In genomic region chr11:66315921-66316811, GRCh38 we compare ENCODE assay signal across 9 cellular contexts. TPM values are rescaled to one million over a fixed set of nuclear protein-coding genes. Genes with fewer than 3 reads are reported as not detected.
DNase-seq lines count a peak whose midpoint lies in the region; ATAC-seq and TF ChIP-seq lines count a peak whose summit lies in the region.
"Had no signal": no experiment of that assay in that cellular context is flagged by ENCODE, and none has a peak within 500 bp of the region (broad histone marks: within the 10 kb centered on the region; RNA-seq: fewer than 3 reads in every experiment).

No MANE protein-coding gene starts in this region.

- peaks cover 3% of the 10 kb centered on the region for H3K9me3 Mint-ChIP-seq in chondrocyte (ENCODE audit: low read depth)
- H3K9me3 Mint-ChIP-seq in activated CD4-positive, alpha-beta memory T cell treated with anti-CD3 and anti-CD28 coated beads, Interleukin-2, amount 10 ng/mL, durations not matched to agents 7 days and 5 days: peaks cover 7% of the 10 kb centered on the region

- H3K4me3 Mint-ChIP-seq in chondrocyte (ENCODE audit: unreplicated experiment): peak overlapping the region; percentile 85
- no peak overlapping the region for H3K4me3 Mint-ChIP-seq in activated CD4-positive, alpha-beta memory T cell treated with anti-CD3 and anti-CD28 coated beads, Interleukin-2, amount 10 ng/mL, durations not matched to agents 7 days and 5 days

- H3K27me3 Mint-ChIP-seq in chondrocyte (ENCODE audit: low read depth): no peaks in the 10 kb centered on the region
- H3K27me3 Mint-ChIP-seq in activated CD4-positive, alpha-beta memory T cell treated with anti-CD3 and anti-CD28 coated beads, Interleukin-2, amount 10 ng/mL, durations not matched to agents 7 days and 5 days: peaks cover 13% of the 10 kb centered on the region

- TF ChIP-seq CTCF in HFF-Myc (IDR thresholded peaks at IDR 0.05; ENCODE audit: low read depth, low read length, missing control alignments): no peak
- TF ChIP-seq CTCF in chondrocyte (IDR thresholded peaks at IDR 0.05): no peak

- ATAC-seq in GM18868 (IDR thresholded peaks at IDR 0.05; ENCODE audit: unreplicated experiment): no peak

- H3K36me3 Mint-ChIP-seq in chondrocyte (ENCODE audit: low read depth): peaks cover 3% of the 10 kb centered on the region
- H3K36me3 Mint-ChIP-seq in activated CD4-positive, alpha-beta memory T cell treated with anti-CD3 and anti-CD28 coated beads, Interleukin-2, amount 10 ng/mL, durations not matched to agents 7 days and 5 days (ENCODE audit: low read depth): no peaks in the 10 kb centered on the region

- DNase-seq in HFF-Myc (ENCODE audit: extremely low read depth, low read depth) (no peak), chondrocyte (ENCODE audit: low spot score) (peak; percentile 91), retina (peak; percentile 57), NCI-H187 (lab: John Stamatoyannopoulos, UW) (no peak)
- DNase-seq in activated CD4-positive, alpha-beta memory T cell treated with anti-CD3 and anti-CD28 coated beads, Interleukin-2, amount 10 ng/mL, durations not matched to agents 7 days and 5 days: no peak
- DNase-seq: SIG-M5 had no signal

- CTCF ChIA-PET in activated CD4-positive, alpha-beta memory T cell treated with anti-CD3 and anti-CD28 coated beads, Interleukin-2, amount 10 ng/mL, durations not matched to agents 7 days and 5 days (lab: Charles Lee): interaction anchor here (1.1 kb wide), 1 partner anchor 73 kb away, joined by 4 read pairs; no protein-coding TSS in a partner anchor

- POLR2A ChIA-PET in activated CD4-positive, alpha-beta memory T cell treated with anti-CD3 and anti-CD28 coated beads, Interleukin-2, amount 10 ng/mL, durations not matched to agents 7 days and 5 days (lab: Charles Lee): interaction anchor here (1.3 kb wide), 1 partner anchor 27 kb away, joined by 3 read pairs; the partner anchor contains the start of gene YIF1A

- peak overlapping the region; percentile 53 for H3K27ac Mint-ChIP-seq in chondrocyte (ENCODE audit: unreplicated experiment)
- H3K27ac Mint-ChIP-seq in activated CD4-positive, alpha-beta memory T cell treated with anti-CD3 and anti-CD28 coated beads, Interleukin-2, amount 10 ng/mL, durations not matched to agents 7 days and 5 days: no peak overlapping the region
- H3K27ac Mint-ChIP-seq: progenitor cell of endocrine pancreas had no signal

- peak overlapping the region; percentile 58 for H3K4me3 ChIP-seq in HFF-Myc (replicated peaks; ENCODE audit: low read depth, low read length)

- peaks cover 57% of the 10 kb centered on the region for H3K4me1 Mint-ChIP-seq in chondrocyte (ENCODE audit: low read depth)
- H3K4me1 Mint-ChIP-seq in activated CD4-positive, alpha-beta memory T cell treated with anti-CD3 and anti-CD28 coated beads, Interleukin-2, amount 10 ng/mL, durations not matched to agents 7 days and 5 days: peaks cover 43% of the 10 kb centered on the region

RNA-seq across cellular contexts. Expression of gene CD248, which starts 0.7 kb away (rescaled TPM):
- total RNA-seq in chondrocyte: 44.5 to 113 TPM (median 109 TPM) in 3 replicates
- not detected for total RNA-seq in activated CD4-positive, alpha-beta memory T cell treated with anti-CD3 and anti-CD28 coated beads, Interleukin-2, amount 10 ng/mL, durations not matched to agents 7 days and 5 days

RNA-seq across cellular contexts. Expression of gene RIN1, which starts 20.1 kb away (rescaled TPM):
- 7.1 to 7.7 TPM (median 7.2 TPM) in 3 replicates for total RNA-seq in chondrocyte
- under 1 TPM; 0.43 to 0.73 TPM for total RNA-seq in activated CD4-positive, alpha-beta memory T cell treated with anti-CD3 and anti-CD28 coated beads, Interleukin-2, amount 10 ng/mL, durations not matched to agents 7 days and 5 days

RNA-seq across cellular contexts. Expression of gene TMEM151A, which starts 24.5 kb away (rescaled TPM):
- 2.0 to 4.7 TPM (median 4.3 TPM) in 3 replicates for total RNA-seq in chondrocyte
- not detected for total RNA-seq in activated CD4-positive, alpha-beta memory T cell treated with anti-CD3 and anti-CD28 coated beads, Interleukin-2, amount 10 ng/mL, durations not matched to agents 7 days and 5 days
- total RNA-seq: dermis blood vessel endothelial cell had no signal

RNA-seq across cellular contexts. Expression of gene YIF1A, which starts 27.2 kb away (rescaled TPM):
- total RNA-seq in chondrocyte: 180 to 193 TPM (median 187 TPM) in 3 replicates
- total RNA-seq in activated CD4-positive, alpha-beta memory T cell treated with anti-CD3 and anti-CD28 coated beads, Interleukin-2, amount 10 ng/mL, durations not matched to agents 7 days and 5 days: 10 to 100 TPM; 49.5 to 52.5 TPM

RNA-seq across cellular contexts. Expression of gene BRMS1, which starts 28.7 kb away (rescaled TPM):
- 22.4 to 23.6 TPM (median 23.3 TPM) in 3 replicates for total RNA-seq in chondrocyte
- 10 to 100 TPM; 39.7 to 40.4 TPM for total RNA-seq in activated CD4-positive, alpha-beta memory T cell treated with anti-CD3 and anti-CD28 coated beads, Interleukin-2, amount 10 ng/mL, durations not matched to agents 7 days and 5 days

Comparison
In these comparisons a context has a peak if more than half of its experiments do, and no peak if none do; other contexts are left out.
1. DNase-seq: peak in chondrocyte (single experiment) and retina (single experiment); none in HFF-Myc (single experiment), NCI-H187 (0 of 2) and activated CD4-positive, alpha-beta memory T cell treated with anti-CD3 and anti-CD28 coated beads, Interleukin-2, amount 10 ng/mL, durations not matched to agents 7 days and 5 days (single experiment).
2. RNA of gene CD248, which starts 0.7 kb away (total RNA-seq): 44.5 to 113 TPM in chondrocyte; not detected in activated CD4-positive, alpha-beta memory T cell treated with anti-CD3 and anti-CD28 coated beads, Interleukin-2, amount 10 ng/mL, durations not matched to agents 7 days and 5 days; every median in the first group is over 10 times any median in the second.